In the genomic region with DNA sequence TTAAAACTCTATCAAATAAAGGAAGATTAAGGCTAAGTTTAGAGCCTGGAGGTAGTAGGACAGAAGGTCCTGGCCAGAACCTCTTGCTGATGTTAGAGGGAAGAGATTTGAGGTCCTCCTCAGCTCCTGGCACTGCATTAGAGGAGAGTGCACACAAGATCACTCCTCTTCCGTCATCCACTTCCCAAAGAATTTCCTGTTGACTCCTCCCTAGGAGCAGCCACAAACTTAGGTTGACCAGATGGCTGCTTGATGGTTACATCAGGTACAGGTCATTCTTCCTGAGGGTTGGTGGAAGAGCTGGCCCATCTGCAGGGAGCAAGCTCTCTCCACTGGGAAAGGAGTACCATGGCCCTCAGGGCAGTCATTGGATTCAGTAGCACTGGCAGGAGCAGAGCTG, we compare ENCODE assay signal across 26 cellular contexts.
"Had no signal": no experiment of that assay in that cellular context is flagged by ENCODE, and none has a peak within 500 bp of the region (broad histone marks: within the 10 kb centered on the region; RNA-seq: fewer than 3 reads in every experiment).

No MANE protein-coding gene starts in this region.

- FAIRE-seq: islet of Langerhans had no signal

- H3K9me3 Mint-ChIP-seq: naive thymus-derived CD8-positive, alpha-beta T cell; nephron progenitor cell; stimulated activated effector memory CD8-positive, alpha-beta T cell treated with anti-CD3 and anti-CD28 coated beads, Interleukin-12 subunit alpha, Interleukin-12 subunit beta, amount 100 ng/mL, for 72 hours; type B pancreatic cell had no signal

- H3K27ac ChIP-seq: coronary artery, epithelial cell of prostate, foreskin keratinocyte, gastroesophageal sphincter, heart right ventricle, prostate gland, right atrium auricular region, testis, tibial artery had no signal

- H3K9me3 ChIP-seq: gastroesophageal sphincter, heart right ventricle, prostate gland, right atrium auricular region, testis, tibial artery had no signal

- H3K27me3 Mint-ChIP-seq: type B pancreatic cell had no signal

- H3K4me1 ChIP-seq: foreskin keratinocyte, gastroesophageal sphincter, prostate gland, right atrium auricular region, testis, tibial artery had no signal

- H3K4me3 ChIP-seq: coronary artery, gastroesophageal sphincter, heart right ventricle, lung, prostate gland, right atrium auricular region, smooth muscle cell, testis, tibial artery had no signal

- H3K27me3 ChIP-seq: foreskin keratinocyte, gastroesophageal sphincter, right atrium auricular region, testis, tibial artery had no signal

- H3K4me3 Mint-ChIP-seq: naive thymus-derived CD8-positive, alpha-beta T cell; nephron progenitor cell; stimulated activated effector memory CD8-positive, alpha-beta T cell treated with anti-CD3 and anti-CD28 coated beads, Interleukin-12 subunit alpha, Interleukin-12 subunit beta, amount 100 ng/mL, for 72 hours; type B pancreatic cell had no signal

- H3K27ac Mint-ChIP-seq: naive thymus-derived CD8-positive, alpha-beta T cell; nephron progenitor cell; stimulated activated effector memory CD8-positive, alpha-beta T cell treated with anti-CD3 and anti-CD28 coated beads, Interleukin-12 subunit alpha, Interleukin-12 subunit beta, amount 100 ng/mL, for 72 hours; type B pancreatic cell had no signal

- H3K36me3 Mint-ChIP-seq: stimulated activated effector memory CD8-positive, alpha-beta T cell treated with anti-CD3 and anti-CD28 coated beads, Interleukin-12 subunit alpha, Interleukin-12 subunit beta, amount 100 ng/mL, for 72 hours; type B pancreatic cell had no signal

- DNase-seq: foreskin keratinocyte; heart right ventricle; hippocampal formation; kidney glomerular epithelial cell; left colon; mesenchymal stem cell; midbrain; naive thymus-derived CD8-positive, alpha-beta T cell; nephron progenitor cell; nucleus accumbens; stimulated activated CD4-positive, alpha-beta T cell treated with anti-CD3 and anti-CD28 coated beads, Interleukin-2, amount 100 ng/mL, for 24 hours; stimulated activated CD4-positive, alpha-beta T cell treated with anti-CD3 and anti-CD28 coated beads, Interleukin-4, amount 100 ng/mL, for 24 hours; stimulated activated naive CD8-positive, alpha-beta T cell treated with anti-CD3 and anti-CD28 coated beads, Interleukin-15, Interleukin-2, amounts not matched to agents 100 U/mL and 50 U/mL, for 24 hours; substantia nigra; testis; tibial artery had no signal

- H3K4me2 ChIP-seq: smooth muscle cell had no signal

- H3K36me3 ChIP-seq: gastroesophageal sphincter, heart right ventricle, prostate gland, right atrium auricular region, tibial artery had no signal

- H3K4me1 Mint-ChIP-seq: naive thymus-derived CD8-positive, alpha-beta T cell; nephron progenitor cell; stimulated activated effector memory CD8-positive, alpha-beta T cell treated with anti-CD3 and anti-CD28 coated beads, Interleukin-12 subunit alpha, Interleukin-12 subunit beta, amount 100 ng/mL, for 72 hours had no signal
